ENCODE assay signal across 8 cellular contexts in genomic region chr10:11016959-11017574, GRCh38. TPM values are rescaled to one million over a fixed set of nuclear protein-coding genes. Genes with fewer than 3 reads are reported as not detected.
DNase-seq lines count a peak whose midpoint lies in the region; ATAC-seq, FAIRE-seq and TF ChIP-seq lines count a peak whose summit lies in the region.

No MANE protein-coding gene starts in this region.

- no peaks in the 10 kb centered on the region for H3K79me1 ChIP-seq in mesendoderm (ENCODE audit: low read length)

- H3K36me3 ChIP-seq in bronchial epithelial cell (ENCODE audit: control insufficient read depth, insufficient read depth, low read length) (no peaks in the 10 kb centered on the region), mesendoderm (ENCODE audit: control insufficient read depth, insufficient read depth, low read length) (no peaks in the 10 kb centered on the region)

- no CpG with 5 or more reads among the region's 19 CpGs for WGBS in mesendoderm (ENCODE audit: extremely low coverage, insufficient coverage, low lambda C conversion rate)

- FAIRE-seq in bronchial epithelial cell (lab: Jason Lieb, UNC) = no peak

- H2BK15ac ChIP-seq in mesendoderm (replicated peaks; ENCODE audit: low read depth) = no peak overlapping the region

- peak overlapping the region; percentile 33 for H3K18ac ChIP-seq in mesendoderm (ENCODE audit: low read length)

- H3K23ac ChIP-seq in mesendoderm (ENCODE audit: low read length) = no peak overlapping the region

- DNase-seq in bronchial epithelial cell (ENCODE audit: low read depth) = peak; percentile 18
- no peak for DNase-seq in mesendoderm
- DNase-seq in COLO829 (ENCODE audit: low spot score) = no peak
- no peak for DNase-seq in dermis blood vessel endothelial cell
- no peak for DNase-seq in CD1c-positive myeloid dendritic cell (ENCODE audit: extremely low spot score)

- peak; percentile 32 for ATAC-seq in GM18508 (IDR thresholded peaks at IDR 0.05; ENCODE audit: insufficient read depth, unreplicated experiment)
- ATAC-seq in HG03025 (IDR thresholded peaks at IDR 0.05; ENCODE audit: low FRiP score, unreplicated experiment) = peak; percentile 34
- ATAC-seq in HG03108 (IDR thresholded peaks at IDR 0.05; ENCODE audit: unreplicated experiment) = no peak

- H4K5ac ChIP-seq in mesendoderm (ENCODE audit: low read length) = no peak overlapping the region

- peaks cover 2% of the 10 kb centered on the region for H3K4me1 ChIP-seq in mesendoderm (ENCODE audit: control insufficient read depth, low read depth, low read length)

- H3K27me3 ChIP-seq in bronchial epithelial cell (ENCODE audit: control insufficient read depth, insufficient read depth, low read length) (no peaks in the 10 kb centered on the region), mesendoderm (ENCODE audit: insufficient read depth, low read length, poor library complexity) (peaks cover 2% of the 10 kb centered on the region)

- H4K8ac ChIP-seq in mesendoderm (ENCODE audit: low read depth, low read length) = no peak overlapping the region

- no peak overlapping the region for H2BK5ac ChIP-seq in mesendoderm (ENCODE audit: low read length)

- peak overlapping the region; percentile 62 for H2BK120ac ChIP-seq in mesendoderm (ENCODE audit: low read depth, low read length)

- peak overlapping the region; percentile 60 for H3K4me3 ChIP-seq in bronchial epithelial cell (ENCODE audit: low read depth, low read length)
- H3K4me3 ChIP-seq in mesendoderm (ENCODE audit: low read length) = peak overlapping the region; percentile 1

- H3K4me2 ChIP-seq in mesendoderm (ENCODE audit: low read length) = peak overlapping the region; percentile 45

- no peak overlapping the region for H2AK5ac ChIP-seq in mesendoderm (ENCODE audit: low read length)

- H3K79me2 ChIP-seq in mesendoderm (ENCODE audit: control insufficient read depth, insufficient read depth, low read length) = no peaks in the 10 kb centered on the region

- no peak for TF ChIP-seq CTCF in bronchial epithelial cell (IDR thresholded peaks at IDR 0.05; ENCODE audit: insufficient read depth, low read length, severe bottlenecking)

- peak overlapping the region; percentile 62 for H3K9ac ChIP-seq in mesendoderm (ENCODE audit: low read length)

- H3K4ac ChIP-seq in mesendoderm (ENCODE audit: low read depth, low read length) = peak overlapping the region; percentile 49

- peak overlapping the region; percentile 70 for H3K56ac ChIP-seq in mesendoderm (ENCODE audit: low read length)

- peak overlapping the region; percentile 93 for H3K27ac ChIP-seq in mesendoderm (ENCODE audit: low read depth, low read length)

RNA-seq across cellular contexts. Expression of gene CELF2, which starts 0.6 kb away (rescaled TPM):
- 2.1 and 2.9 TPM in 2 replicates for total RNA-seq in bronchial epithelial cell
- polyA plus RNA-seq in mesendoderm (2013, experiment 1 of 2) = 9.2 TPM
- 9.4 TPM for polyA plus RNA-seq in mesendoderm (2013, experiment 2 of 2)
- total RNA-seq in dermis blood vessel endothelial cell = 10.2 and 18.5 TPM in 2 replicates
